ENCODE assay signal across 20 cellular contexts in genomic region chr1:4797429-4797828, GRCh38.
"Had no signal": no experiment of that assay in that cellular context is flagged by ENCODE, and none has a peak within 500 bp of the region (broad histone marks: within the 10 kb centered on the region; RNA-seq: fewer than 3 reads in every experiment).

No MANE protein-coding gene starts in this region.

- H3K4me3 Mint-ChIP-seq: endodermal cell; immature natural killer cell; naive thymus-derived CD4-positive, alpha-beta T cell; nephron progenitor cell had no signal

- DNase-seq: colonic mucosa; effector CD4-positive, alpha-beta T cell; foreskin melanocyte; heart left ventricle; hypothalamus; immature natural killer cell; kidney; left cardiac atrium; left ventricle myocardium superior; mesendoderm; naive thymus-derived CD4-positive, alpha-beta T cell; nephron progenitor cell; sigmoid colon; stimulated activated CD4-positive, alpha-beta T cell treated with anti-CD3 and anti-CD28 coated beads, Interleukin-2, amount 100 ng/mL, for 24 hours; stimulated activated naive CD4-positive, alpha-beta T cell treated with Interleukin-2 at 50 U/mL for 16 hours; trophoblast cell had no signal

- H3K9me3 Mint-ChIP-seq: immature natural killer cell had no signal

- H3K4me1 ChIP-seq: colonic mucosa, right atrium auricular region had no signal

- H3K9me3 ChIP-seq: colonic mucosa, right atrium auricular region, sigmoid colon had no signal

- H3K27ac Mint-ChIP-seq: immature natural killer cell; naive thymus-derived CD4-positive, alpha-beta T cell; nephron progenitor cell had no signal

- ATAC-seq: left cardiac atrium; left ventricle myocardium superior; naive thymus-derived CD4-positive, alpha-beta T cell had no signal

- H3K4me1 Mint-ChIP-seq: endodermal cell; immature natural killer cell; naive thymus-derived CD4-positive, alpha-beta T cell had no signal

- H3K27ac ChIP-seq: colonic mucosa, heart left ventricle, right atrium auricular region, sigmoid colon, skin epidermis had no signal

- H3K36me3 Mint-ChIP-seq: immature natural killer cell; naive thymus-derived CD4-positive, alpha-beta T cell had no signal

- H3K27me3 ChIP-seq: colonic mucosa, right atrium auricular region, sigmoid colon had no signal

- H3K36me3 ChIP-seq: colonic mucosa, heart left ventricle, right atrium auricular region, sigmoid colon had no signal

- H3K4me3 ChIP-seq: colonic mucosa, heart left ventricle, lung, right atrium auricular region, sigmoid colon, skin epidermis had no signal
